Comparison of ENCODE assay signal across 22 cellular contexts in the genomic region with DNA sequence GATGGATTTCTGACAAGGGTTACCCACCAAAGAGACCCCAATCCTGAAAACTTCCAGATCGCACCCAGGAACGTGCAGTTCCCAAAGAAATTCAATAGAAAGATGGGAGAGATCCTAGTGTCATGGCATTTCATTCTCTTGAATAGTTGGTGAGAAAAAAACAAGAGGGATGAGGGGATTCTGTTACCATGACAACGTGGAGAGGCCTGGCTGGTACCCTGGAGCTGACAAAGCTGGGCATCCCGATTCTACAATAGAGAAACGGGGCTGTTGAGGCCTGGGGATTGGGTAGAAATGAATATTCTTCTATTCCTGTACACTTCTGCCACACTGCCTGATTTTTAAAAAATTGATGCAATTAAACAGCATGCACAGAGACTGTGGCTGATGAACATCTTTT.
"Had no signal": no experiment of that assay in that cellular context is flagged by ENCODE, and none has a peak within 500 bp of the region (broad histone marks: within the 10 kb centered on the region; RNA-seq: fewer than 3 reads in every experiment).

No MANE protein-coding gene starts in this region.

- H3K4me3 Mint-ChIP-seq: mesothelial cell of epicardium had no signal

- H3K4me2 ChIP-seq: hepatocyte had no signal

- H3K27me3 ChIP-seq: dorsolateral prefrontal cortex, esophagus muscularis mucosa, foreskin keratinocyte, gastroesophageal sphincter, heart left ventricle, hepatocyte, left lung had no signal

- H3K79me2 ChIP-seq: hepatocyte had no signal

- H3K4me1 ChIP-seq: esophagus muscularis mucosa, gastroesophageal sphincter, heart left ventricle, left lung, lower lobe of right lung had no signal

- H3K27ac ChIP-seq: coronary artery, esophagus muscularis mucosa, foreskin keratinocyte, gastroesophageal sphincter, heart left ventricle, hepatocyte, left lung, lower lobe of right lung had no signal

- DNase-seq: dermis blood vessel endothelial cell; dorsolateral prefrontal cortex; effector CD4-positive, alpha-beta T cell; effector memory CD4-positive, alpha-beta T cell; foreskin keratinocyte; heart left ventricle; left cardiac atrium; left lung; left ventricle myocardium superior; lower lobe of right lung; mesenchymal stem cell; mucosa of descending colon had no signal

- ATAC-seq: foreskin keratinocyte, gastroesophageal sphincter, heart left ventricle, left cardiac atrium, left lung, left ventricle myocardium superior, lower lobe of right lung, mucosa of descending colon had no signal

- H3K27ac Mint-ChIP-seq: mesothelial cell of epicardium had no signal

- H3K4me3 ChIP-seq: coronary artery, dorsolateral prefrontal cortex, esophagus muscularis mucosa, gastroesophageal sphincter, heart left ventricle, hepatocyte, left lung, lower lobe of right lung, mucosa of descending colon had no signal

- H3K36me3 ChIP-seq: esophagus muscularis mucosa, gastroesophageal sphincter, heart left ventricle, left lung, lower lobe of right lung had no signal

- H3K9me3 ChIP-seq: gastroesophageal sphincter, lower lobe of right lung, mucosa of descending colon had no signal

- FAIRE-seq: colon, endothelial cell of umbilical vein, frontal cortex, islet of Langerhans, keratinocyte had no signal

- H2AFZ ChIP-seq: hepatocyte had no signal
